ENCODE assay signal across 8 cellular contexts in genomic region chr1:1778827-1779675, GRCh38. TPM values are rescaled to one million over a fixed set of nuclear protein-coding genes. Genes with fewer than 3 reads are reported as not detected.
DNase-seq lines count a peak whose midpoint lies in the region; ATAC-seq and TF ChIP-seq lines count a peak whose summit lies in the region.

No MANE protein-coding gene starts in this region.

- no peaks in the 10 kb centered on the region for H3K9me3 ChIP-seq in vagina

- H3K27me3 ChIP-seq in vagina = no peaks in the 10 kb centered on the region

- intact Hi-C loops in cardiac septum (cut with DNase I) = loop anchor here (2.0 to 5.0 kb wide), 2 partner anchors 113 to 128 kb away; partner anchors contain the start of gene GNB1
- intact Hi-C loops in vagina (cut with DNase I) = loop anchor here (5.0 kb wide), 1 partner anchor 128 kb away; no protein-coding TSS in a partner anchor

- H3K4me3 ChIP-seq in vagina = peak overlapping the region; percentile 86 to 99

- peak in 1 of 2 donors; percentile 16 for TF ChIP-seq POLR2A in vagina (IDR thresholded peaks at IDR 0.05)

- TF ChIP-seq CTCF in vagina (IDR thresholded peaks at IDR 0.05) = no peak

- ATAC-seq in GM19438 (IDR thresholded peaks at IDR 0.05; ENCODE audit: low read depth, unreplicated experiment) (peak; percentile 53), HG03565 (IDR thresholded peaks at IDR 0.05; ENCODE audit: unreplicated experiment) (peak; percentile 42)

- DNase-seq in D341Med (ENCODE audit: low spot score) = peak; percentile 87
- peak; percentile 36 for DNase-seq in RPMI7951 (ENCODE audit: low read depth)
- DNase-seq in activated gamma-delta T cell treated with Interleukin-2 at 50 U/mL for 16 hours = peak; percentile 61
- peak; percentile 95 for DNase-seq in cardiac septum (ENCODE audit: low spot score)
- DNase-seq in putamen (ENCODE audit: low spot score) = peak; percentile 56
- DNase-seq in vagina (ENCODE audit: extremely low spot score in 2 of 2) = no peak

- H3K4me1 ChIP-seq in vagina = peaks cover 85% of the 10 kb centered on the region

- peak overlapping the region; percentile 67 for H3K27ac ChIP-seq in vagina

- no peaks in the 10 kb centered on the region for H3K36me3 ChIP-seq in vagina

RNA-seq across cellular contexts. Expression of gene NADK, which starts 0.8 kb away (rescaled TPM):
- 24.0 and 30.3 TPM in 2 replicates for total RNA-seq in RPMI7951 (2014; rRNA removed; shearing (Covaris generic))
- total RNA-seq in cardiac septum = 31.3 TPM
- total RNA-seq in vagina = 90.1 TPM

RNA-seq across cellular contexts. Expression of gene CDK11A, which starts 54.9 kb away (rescaled TPM):
- total RNA-seq in RPMI7951 (2014; rRNA removed; shearing (Covaris generic)) = 4.4 and 8.1 TPM in 2 replicates
- total RNA-seq in cardiac septum = 25.8 TPM
- total RNA-seq in vagina = 35.6 TPM

Comparison
In these comparisons a context has a peak if more than half of its experiments do, and no peak if none do; other contexts are left out.
1. DNase-seq: peak in D341Med (single experiment), RPMI7951 (single experiment), activated gamma-delta T cell treated with Interleukin-2 at 50 U/mL for 16 hours (single experiment), cardiac septum (single experiment) and putamen (single experiment); none in vagina (0 of 2).